8 cellular contexts compared by ENCODE assay signal in the genomic region with DNA sequence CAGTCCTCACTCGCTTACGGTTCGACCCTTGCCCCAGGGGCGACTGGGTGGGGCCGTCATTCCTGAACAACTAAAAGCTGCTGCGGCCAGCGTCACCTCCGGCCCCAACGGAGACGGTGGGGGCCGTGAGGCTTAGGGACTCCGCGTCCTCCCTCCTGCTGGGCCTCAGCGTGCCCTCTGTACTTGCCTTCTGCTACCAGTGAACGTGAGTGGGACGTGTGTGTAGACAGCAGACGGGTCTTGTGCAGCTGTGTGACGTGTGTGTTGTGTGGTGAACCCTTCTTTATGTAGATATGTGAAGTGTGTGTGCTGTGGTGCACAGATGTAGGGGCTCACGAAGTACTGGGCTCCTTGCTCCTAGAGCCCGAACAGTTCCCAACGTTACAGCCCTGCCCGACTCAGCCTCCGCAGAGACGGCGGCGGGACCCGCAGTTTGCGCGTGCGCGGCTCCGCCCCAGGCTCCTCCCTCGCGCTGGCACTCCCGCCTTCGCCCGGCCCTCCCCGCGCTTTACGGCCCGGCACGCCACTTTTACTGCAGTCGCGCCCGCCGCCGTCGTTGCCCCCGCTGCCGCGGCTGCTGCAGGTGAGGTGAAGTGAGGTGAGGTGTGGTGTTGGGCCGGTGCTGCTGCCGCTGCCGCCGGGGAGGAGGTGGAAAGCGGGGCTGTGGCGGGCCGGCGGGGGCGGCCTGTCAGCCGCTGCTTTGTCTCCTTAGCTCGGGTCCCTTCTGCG. TPM values are rescaled to one million over a fixed set of nuclear protein-coding genes. Genes with fewer than 3 reads are reported as not detected.
DNase-seq lines count a peak whose midpoint lies in the region; ATAC-seq and TF ChIP-seq lines count a peak whose summit lies in the region.

TSS of gene PHAF1 (plus strand) at position 535 of the 729 bp plus-strand sequence. CDS start 235 bp downstream, outside the sequence.

- intact Hi-C loops in activated B cell treated with CpG ODN at 0.5 μM for 24 hours (cut with micrococcal nuclease): loop anchor here (1.0 to 2.0 kb wide), 2 partner anchors 49 to 80 kb away; partner anchors contain the start of genes CBFB, FBXL8 and TRADD

- peak within 1 kb of the TSS; percentile 68 for H2AFZ ChIP-seq in smooth muscle cell (ENCODE audit: low read depth)

- POLR2A ChIA-PET in AG04450 (lab: Yijun Ruan, JAX): no interaction called here
- POLR2A ChIA-PET in activated B cell treated with CpG ODN at 0.5 μM for 24 hours (lab: Charles Lee): interaction anchor here (1.0 kb wide), 2 partner anchors 53 to 81 kb away, joined by 3 to 8 read pairs; partner anchors contain the start of gene CBFB

- H3K79me2 ChIP-seq in smooth muscle cell (ENCODE audit: low read depth): peaks cover 39% of the 10 kb centered on the region

- peak within 1 kb of the TSS; percentile 72 for H3K9ac ChIP-seq in smooth muscle cell (ENCODE audit: low read depth)

- no peaks in the 10 kb centered on the region for H3K9me3 Mint-ChIP-seq in activated B cell treated with CpG ODN at 0.5 μM for 24 hours

- no peaks in the 10 kb centered on the region for H4K20me1 ChIP-seq in smooth muscle cell (ENCODE audit: low read depth)

- H3K4me3 Mint-ChIP-seq in activated B cell treated with CpG ODN at 0.5 μM for 24 hours: peak within 1 kb of the TSS; percentile 91

- no peaks in the 10 kb centered on the region for H3K36me3 ChIP-seq in smooth muscle cell (ENCODE audit: low read depth)

- H3K27ac Mint-ChIP-seq in activated B cell treated with CpG ODN at 0.5 μM for 24 hours: peak within 1 kb of the TSS; percentile 83

- no peaks in the 10 kb centered on the region for H3K27me3 ChIP-seq in AG04450 (ENCODE audit: control insufficient read depth, insufficient read depth, low read length)
- H3K27me3 ChIP-seq in smooth muscle cell (ENCODE audit: low read depth): no peaks in the 10 kb centered on the region

- ATAC-seq in GM18907 (IDR thresholded peaks at IDR 0.05; ENCODE audit: unreplicated experiment) (peak; percentile 85), HG03135 (IDR thresholded peaks at IDR 0.05; ENCODE audit: unreplicated experiment) (peak; percentile 86), activated B cell treated with CpG ODN at 0.5 μM for 24 hours (ENCODE audit: low read depth) (peak; percentile 92)

- H3K4me3 ChIP-seq in AG04450 (ENCODE audit: low read depth, low read length) (peak within 1 kb of the TSS; percentile 88), cardiac fibroblast (replicated peaks in 1 of 2; ENCODE audit: low read depth in 2 of 2, low read length in 2 of 2) (peak within 1 kb of the TSS; percentile 93 to 96), smooth muscle cell (peak within 1 kb of the TSS; percentile 81)

- no peak for TF ChIP-seq CTCF in AG04450 (IDR thresholded peaks at IDR 0.05; ENCODE audit: low read depth, low read length)
- no peak for TF ChIP-seq CTCF in activated B cell treated with CpG ODN at 0.5 μM for 24 hours (IDR thresholded peaks at IDR 0.05)
- TF ChIP-seq CTCF in cardiac fibroblast (IDR thresholded peaks at IDR 0.05; ENCODE audit: low read depth, low read length): no peak
- TF ChIP-seq CTCF in smooth muscle cell (IDR thresholded peaks at IDR 0.05; ENCODE audit: borderline replicate concordance, insufficient read depth, poor library complexity, severe bottlenecking): no peak

- peaks cover 9% of the 10 kb centered on the region for H3K36me3 Mint-ChIP-seq in activated B cell treated with CpG ODN at 0.5 μM for 24 hours (ENCODE audit: low read depth)

- DNase-seq in AG04450 (ENCODE audit: low read depth, low spot score): peak; percentile 64
- DNase-seq in NCI-H226: peak; percentile 81
- DNase-seq in activated B cell treated with CpG ODN at 0.5 μM for 24 hours: peak; percentile 96
- DNase-seq in cardiac fibroblast (ENCODE audit: low read depth in 2 of 2): peak; percentile 91 to 92
- DNase-seq in iPS-NIHi7 (ENCODE audit: extremely low spot score): peak; percentile 100
- peak; percentile 80 for DNase-seq in smooth muscle cell (lab: John Stamatoyannopoulos, UW; ENCODE audit: unreplicated experiment)

- no peaks in the 10 kb centered on the region for H3K27me3 Mint-ChIP-seq in activated B cell treated with CpG ODN at 0.5 μM for 24 hours

- H3F3A ChIP-seq in smooth muscle cell (ENCODE audit: low read depth): peaks cover 3% of the 10 kb centered on the region

- H3K27ac ChIP-seq in AG04450 (ENCODE audit: low read depth, low read length) (peak within 1 kb of the TSS; percentile 68), smooth muscle cell (ENCODE audit: low read depth) (peak within 1 kb of the TSS; percentile 63)

- 1% methylated on average over 60 of the region's 63 CpGs for WGBS in smooth muscle cell (ENCODE audit: low lambda C conversion rate)

- CTCF ChIA-PET in AG04450 (lab: Charles Lee): interaction anchor here (3.2 kb wide), 1 partner anchor 46 kb away, joined by 12 read pairs; no protein-coding TSS in a partner anchor
- CTCF ChIA-PET in activated B cell treated with CpG ODN at 0.5 μM for 24 hours (lab: Charles Lee): interaction anchor here (0.8 kb wide), 1 partner anchor 8 kb away, joined by 3 read pairs; no protein-coding TSS in a partner anchor

- H3K9me3 ChIP-seq in AG04450 (ENCODE audit: control insufficient read depth, insufficient read depth, low read length): no peaks in the 10 kb centered on the region; the same call in 1 of the 2 replicates
- H3K9me3 ChIP-seq in smooth muscle cell (replicated peaks; ENCODE audit: low read depth): no peaks in the 10 kb centered on the region

- H3K4me1 ChIP-seq in smooth muscle cell (ENCODE audit: low read depth): peaks cover 14% of the 10 kb centered on the region

- H3K4me1 Mint-ChIP-seq in activated B cell treated with CpG ODN at 0.5 μM for 24 hours: peaks cover 39% of the 10 kb centered on the region

- peak within 1 kb of the TSS; percentile 93 for H3K4me2 ChIP-seq in smooth muscle cell

RNA-seq across cellular contexts. Expression of gene PHAF1, which starts in this region (rescaled TPM):
- polyA plus RNA-seq in AG04450 (2011; rRNA removed): 24.6 and 26.1 TPM in 2 replicates
- polyA minus RNA-seq in AG04450 (2011; rRNA and poly(A)+ RNA removed): 24.2 and 31.1 TPM in 2 replicates
- 13.8 and 16.9 TPM in 2 replicates for total RNA-seq in activated B cell treated with CpG ODN at 0.5 μM for 24 hours
- total RNA-seq in smooth muscle cell: 15.5 and 30.2 TPM in 2 replicates
- polyA plus RNA-seq in smooth muscle cell: 15.5 and 24.5 TPM in 2 replicates

Comparison
In these comparisons a context has a peak if more than half of its experiments do, and no peak if none do; other contexts are left out.
1. Peak in every context shown above with its lines: DNase-seq, ATAC-seq, H3K4me3 ChIP-seq and H3K27ac ChIP-seq.